Comparison of ENCODE assay signal across 1 cellular context in the genomic region with DNA sequence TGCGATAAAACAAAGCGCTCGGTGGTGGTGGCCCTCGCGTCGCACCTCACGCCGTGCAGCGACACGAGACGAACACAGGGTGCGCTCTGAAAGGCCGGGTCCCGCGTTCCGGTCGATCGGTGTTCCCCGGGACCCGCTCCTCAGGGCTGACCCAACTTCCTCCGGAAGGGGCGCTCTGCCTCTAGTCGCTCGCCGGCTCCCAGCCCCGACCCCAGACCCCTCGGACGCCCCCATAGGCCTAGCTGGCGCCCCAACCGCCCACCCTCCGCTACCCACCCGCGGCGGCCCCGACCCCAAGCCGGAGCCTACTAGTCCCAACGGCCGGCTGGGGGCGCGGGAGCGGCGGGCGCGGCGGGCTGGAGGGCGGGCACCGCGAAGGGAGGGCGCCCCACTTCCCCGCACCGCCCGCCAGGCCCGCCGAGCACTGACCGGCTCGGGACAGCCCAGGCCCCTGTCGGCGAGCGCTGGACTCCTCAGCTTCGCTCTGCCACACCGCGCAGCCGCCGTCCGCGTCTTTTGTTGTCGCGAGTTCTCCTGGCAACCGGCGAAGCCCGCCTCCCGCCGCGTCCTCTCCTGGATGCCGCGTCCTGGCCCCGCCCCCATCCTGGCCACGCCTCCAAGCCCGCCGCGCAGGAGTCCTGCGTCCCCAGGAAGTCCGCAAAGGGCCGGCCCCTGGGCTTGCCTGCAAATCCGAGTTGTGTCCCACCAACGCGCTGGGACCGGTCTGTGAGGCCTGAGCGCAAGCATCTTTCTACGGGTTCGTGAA.
A peak's percentile ranks its signal among the peaks of the same experiment; 100 is the strongest.
TF ChIP-seq lines count a peak whose summit lies in the region.

A gene with protein sequence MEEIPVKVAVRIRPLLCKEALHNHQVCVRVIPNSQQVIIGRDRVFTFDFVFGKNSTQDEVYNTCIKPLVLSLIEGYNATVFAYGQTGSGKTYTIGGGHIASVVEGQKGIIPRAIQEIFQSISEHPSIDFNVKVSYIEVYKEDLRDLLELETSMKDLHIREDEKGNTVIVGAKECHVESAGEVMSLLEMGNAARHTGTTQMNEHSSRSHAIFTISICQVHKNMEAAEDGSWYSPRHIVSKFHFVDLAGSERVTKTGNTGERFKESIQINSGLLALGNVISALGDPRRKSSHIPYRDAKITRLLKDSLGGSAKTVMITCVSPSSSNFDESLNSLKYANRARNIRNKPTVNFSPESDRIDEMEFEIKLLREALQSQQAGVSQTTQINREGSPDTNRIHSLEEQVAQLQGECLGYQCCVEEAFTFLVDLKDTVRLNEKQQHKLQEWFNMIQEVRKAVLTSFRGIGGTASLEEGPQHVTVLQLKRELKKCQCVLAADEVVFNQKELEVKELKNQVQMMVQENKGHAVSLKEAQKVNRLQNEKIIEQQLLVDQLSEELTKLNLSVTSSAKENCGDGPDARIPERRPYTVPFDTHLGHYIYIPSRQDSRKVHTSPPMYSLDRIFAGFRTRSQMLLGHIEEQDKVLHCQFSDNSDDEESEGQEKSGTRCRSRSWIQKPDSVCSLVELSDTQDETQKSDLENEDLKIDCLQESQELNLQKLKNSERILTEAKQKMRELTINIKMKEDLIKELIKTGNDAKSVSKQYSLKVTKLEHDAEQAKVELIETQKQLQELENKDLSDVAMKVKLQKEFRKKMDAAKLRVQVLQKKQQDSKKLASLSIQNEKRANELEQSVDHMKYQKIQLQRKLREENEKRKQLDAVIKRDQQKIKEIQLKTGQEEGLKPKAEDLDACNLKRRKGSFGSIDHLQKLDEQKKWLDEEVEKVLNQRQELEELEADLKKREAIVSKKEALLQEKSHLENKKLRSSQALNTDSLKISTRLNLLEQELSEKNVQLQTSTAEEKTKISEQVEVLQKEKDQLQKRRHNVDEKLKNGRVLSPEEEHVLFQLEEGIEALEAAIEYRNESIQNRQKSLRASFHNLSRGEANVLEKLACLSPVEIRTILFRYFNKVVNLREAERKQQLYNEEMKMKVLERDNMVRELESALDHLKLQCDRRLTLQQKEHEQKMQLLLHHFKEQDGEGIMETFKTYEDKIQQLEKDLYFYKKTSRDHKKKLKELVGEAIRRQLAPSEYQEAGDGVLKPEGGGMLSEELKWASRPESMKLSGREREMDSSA (N-terminal part only) (minus strand): TSS at position 491 of the 766 bp plus-strand sequence. CDS start 5,841 bp downstream, outside the sequence.

TF ChIP-seq in HepG2, 621 proteins besides CTCF, POLR2A, EP300 and RAD21 (continued from another document and continues in another):
- TF ChIP-seq, protein P1, sequence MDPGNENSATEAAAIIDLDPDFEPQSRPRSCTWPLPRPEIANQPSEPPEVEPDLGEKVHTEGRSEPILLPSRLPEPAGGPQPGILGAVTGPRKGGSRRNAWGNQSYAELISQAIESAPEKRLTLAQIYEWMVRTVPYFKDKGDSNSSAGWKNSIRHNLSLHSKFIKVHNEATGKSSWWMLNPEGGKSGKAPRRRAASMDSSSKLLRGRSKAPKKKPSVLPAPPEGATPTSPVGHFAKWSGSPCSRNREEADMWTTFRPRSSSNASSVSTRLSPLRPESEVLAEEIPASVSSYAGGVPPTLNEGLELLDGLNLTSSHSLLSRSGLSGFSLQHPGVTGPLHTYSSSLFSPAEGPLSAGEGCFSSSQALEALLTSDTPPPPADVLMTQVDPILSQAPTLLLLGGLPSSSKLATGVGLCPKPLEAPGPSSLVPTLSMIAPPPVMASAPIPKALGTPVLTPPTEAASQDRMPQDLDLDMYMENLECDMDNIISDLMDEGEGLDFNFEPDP (CRISPR knock-in tag; conservative IDR thresholded peaks at IDR 0.05): no peak
- no peak; the same call in 1 of the 2 replicates for TF ChIP-seq ZSCAN25 (CRISPR knock-in tag; IDR thresholded peaks at IDR 0.05)
- 0 out of 2 replicates have a peak, but pooled peaks have one; percentile 43 for TF ChIP-seq KMT2B (CRISPR knock-in tag; IDR thresholded peaks at IDR 0.05)
- no peak; the same call in 1 of the 2 replicates for TF ChIP-seq ZMAT3 (CRISPR knock-in tag; conservative IDR thresholded peaks at IDR 0.05)
- TF ChIP-seq ARNT (IDR thresholded peaks at IDR 0.05): no peak
- TF ChIP-seq, protein P2, sequence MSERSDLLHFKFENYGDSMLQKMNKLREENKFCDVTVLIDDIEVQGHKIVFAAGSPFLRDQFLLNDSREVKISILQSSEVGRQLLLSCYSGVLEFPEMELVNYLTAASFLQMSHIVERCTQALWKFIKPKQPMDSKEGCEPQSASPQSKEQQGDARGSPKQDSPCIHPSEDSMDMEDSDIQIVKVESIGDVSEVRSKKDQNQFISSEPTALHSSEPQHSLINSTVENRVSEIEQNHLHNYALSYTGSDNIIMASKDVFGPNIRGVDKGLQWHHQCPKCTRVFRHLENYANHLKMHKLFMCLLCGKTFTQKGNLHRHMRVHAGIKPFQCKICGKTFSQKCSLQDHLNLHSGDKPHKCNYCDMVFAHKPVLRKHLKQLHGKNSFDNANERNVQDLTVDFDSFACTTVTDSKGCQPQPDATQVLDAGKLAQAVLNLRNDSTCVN (CRISPR knock-in tag; IDR thresholded peaks at IDR 0.05; ENCODE audit: borderline replicate concordance): 0 out of 2 replicates have a peak, but pooled peaks have one; percentile 24
- TF ChIP-seq ARNT2 (CRISPR knock-in tag; IDR thresholded peaks at IDR 0.05; ENCODE audit: low read depth): peak; percentile 73
- peak; percentile 87 for TF ChIP-seq KAT8 (CRISPR knock-in tag; IDR thresholded peaks at IDR 0.05)
- TF ChIP-seq MIER3 (CRISPR knock-in tag; IDR thresholded peaks at IDR 0.05; ENCODE audit: borderline replicate concordance): no peak
- TF ChIP-seq KDM5A (IDR thresholded peaks at IDR 0.05; ENCODE audit: borderline replicate concordance, low read length): no peak; the same call in 1 of the 2 replicates
- no peak for TF ChIP-seq AGO1 (IDR thresholded peaks at IDR 0.05; ENCODE audit: low read depth, low read length, poor library complexity, severe bottlenecking)
- TF ChIP-seq KLF11 (CRISPR knock-in tag; IDR thresholded peaks at IDR 0.05): no peak
- TF ChIP-seq, protein P3, sequence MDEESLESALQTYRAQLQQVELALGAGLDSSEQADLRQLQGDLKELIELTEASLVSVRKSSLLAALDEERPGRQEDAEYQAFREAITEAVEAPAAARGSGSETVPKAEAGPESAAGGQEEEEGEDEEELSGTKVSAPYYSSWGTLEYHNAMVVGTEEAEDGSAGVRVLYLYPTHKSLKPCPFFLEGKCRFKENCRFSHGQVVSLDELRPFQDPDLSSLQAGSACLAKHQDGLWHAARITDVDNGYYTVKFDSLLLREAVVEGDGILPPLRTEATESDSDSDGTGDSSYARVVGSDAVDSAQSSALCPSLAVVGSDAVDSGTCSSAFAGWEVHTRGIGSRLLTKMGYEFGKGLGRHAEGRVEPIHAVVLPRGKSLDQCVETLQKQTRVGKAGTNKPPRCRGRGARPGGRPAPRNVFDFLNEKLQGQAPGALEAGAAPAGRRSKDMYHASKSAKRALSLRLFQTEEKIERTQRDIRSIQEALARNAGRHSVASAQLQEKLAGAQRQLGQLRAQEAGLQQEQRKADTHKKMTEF (CRISPR knock-in tag; IDR thresholded peaks at IDR 0.05): peak; percentile 65; the same call in 1 of the 2 replicates
- no peak for TF ChIP-seq HNRNPH1 (optimal IDR thresholded peaks at IDR 0.05; ENCODE audit: low read depth, low read length)
- peak; percentile 65; the same call in 1 of the 2 replicates for TF ChIP-seq FOXK1 (CRISPR knock-in tag; IDR thresholded peaks at IDR 0.05; ENCODE audit: borderline replicate concordance, low read depth)
- no peak for TF ChIP-seq YEATS4 (CRISPR knock-in tag; IDR thresholded peaks at IDR 0.05; ENCODE audit: borderline replicate concordance)
- TF ChIP-seq, protein P4, sequence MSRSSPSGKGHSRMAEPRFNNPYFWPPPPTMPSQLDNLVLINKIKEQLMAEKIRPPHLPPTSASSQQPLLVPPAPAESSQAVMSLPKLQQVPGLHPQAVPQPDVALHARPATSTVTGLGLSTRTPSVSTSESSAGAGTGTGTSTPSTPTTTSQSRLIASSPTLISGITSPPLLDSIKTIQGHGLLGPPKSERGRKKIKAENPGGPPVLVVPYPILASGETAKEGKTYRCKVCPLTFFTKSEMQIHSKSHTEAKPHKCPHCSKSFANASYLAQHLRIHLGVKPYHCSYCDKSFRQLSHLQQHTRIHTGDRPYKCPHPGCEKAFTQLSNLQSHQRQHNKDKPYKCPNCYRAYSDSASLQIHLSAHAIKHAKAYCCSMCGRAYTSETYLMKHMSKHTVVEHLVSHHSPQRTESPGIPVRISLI (CRISPR knock-in tag; IDR thresholded peaks at IDR 0.05; ENCODE audit: borderline replicate concordance): no peak
- TF ChIP-seq DNMT1 (CRISPR knock-in tag; IDR thresholded peaks at IDR 0.05): no peak
- TF ChIP-seq STAT5B (CRISPR knock-in tag; IDR thresholded peaks at IDR 0.05): no peak
- TF ChIP-seq TGIF2 (CRISPR knock-in tag; IDR thresholded peaks at IDR 0.05): peak; percentile 22; the same call in 1 of the 2 replicates
- 0 out of 2 replicates have a peak, but pooled peaks have one; percentile 34 for TF ChIP-seq GPN1 (CRISPR knock-in tag; IDR thresholded peaks at IDR 0.05; ENCODE audit: borderline replicate concordance)
- peak; percentile 71 for TF ChIP-seq ELF3 (CRISPR knock-in tag; IDR thresholded peaks at IDR 0.05)
- TF ChIP-seq SSRP1 (CRISPR knock-in tag; IDR thresholded peaks at IDR 0.05): no peak
- TF ChIP-seq ZNF660 (CRISPR knock-in tag; IDR thresholded peaks at IDR 0.05; ENCODE audit: borderline replicate concordance, low read depth): no peak
- TF ChIP-seq TAF15 (IDR thresholded peaks at IDR 0.05; ENCODE audit: low read depth, low read length, poor library complexity, severe bottlenecking): no peak
- TF ChIP-seq ZNF296 (CRISPR knock-in tag; conservative IDR thresholded peaks at IDR 0.05): peak; percentile 65; the same call in 1 of the 2 replicates
- TF ChIP-seq ZNF3 (CRISPR knock-in tag; IDR thresholded peaks at IDR 0.05): no peak
- no peak for TF ChIP-seq ZNF883 (CRISPR knock-in tag; IDR thresholded peaks at IDR 0.05; ENCODE audit: not compliant biosample characterization)
- no peak for TF ChIP-seq ZNF205 (CRISPR knock-in tag; IDR thresholded peaks at IDR 0.05)
- no peak for TF ChIP-seq HNRNPUL1 (IDR thresholded peaks at IDR 0.05; ENCODE audit: low read depth, low read length)
- TF ChIP-seq, protein P5, sequence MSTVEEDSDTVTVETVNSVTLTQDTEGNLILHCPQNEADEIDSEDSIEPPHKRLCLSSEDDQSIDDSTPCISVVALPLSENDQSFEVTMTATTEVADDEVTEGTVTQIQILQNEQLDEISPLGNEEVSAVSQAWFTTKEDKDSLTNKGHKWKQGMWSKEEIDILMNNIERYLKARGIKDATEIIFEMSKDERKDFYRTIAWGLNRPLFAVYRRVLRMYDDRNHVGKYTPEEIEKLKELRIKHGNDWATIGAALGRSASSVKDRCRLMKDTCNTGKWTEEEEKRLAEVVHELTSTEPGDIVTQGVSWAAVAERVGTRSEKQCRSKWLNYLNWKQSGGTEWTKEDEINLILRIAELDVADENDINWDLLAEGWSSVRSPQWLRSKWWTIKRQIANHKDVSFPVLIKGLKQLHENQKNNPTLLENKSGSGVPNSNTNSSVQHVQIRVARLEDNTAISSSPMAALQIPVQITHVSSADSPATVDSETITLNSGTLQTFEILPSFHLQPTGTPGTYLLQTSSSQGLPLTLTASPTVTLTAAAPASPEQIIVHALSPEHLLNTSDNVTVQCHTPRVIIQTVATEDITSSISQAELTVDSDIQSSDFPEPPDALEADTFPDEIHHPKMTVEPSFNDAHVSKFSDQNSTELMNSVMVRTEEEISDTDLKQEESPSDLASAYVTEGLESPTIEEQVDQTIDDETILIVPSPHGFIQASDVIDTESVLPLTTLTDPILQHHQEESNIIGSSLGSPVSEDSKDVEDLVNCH (CRISPR knock-in tag; IDR thresholded peaks at IDR 0.05): no peak
- TF ChIP-seq ZNF766 (CRISPR knock-in tag; IDR thresholded peaks at IDR 0.05; ENCODE audit: borderline replicate concordance): peak; percentile 96
- no peak for TF ChIP-seq HCFC1 (IDR thresholded peaks at IDR 0.05; ENCODE audit: low read depth, low read length)
- TF ChIP-seq, protein P6, sequence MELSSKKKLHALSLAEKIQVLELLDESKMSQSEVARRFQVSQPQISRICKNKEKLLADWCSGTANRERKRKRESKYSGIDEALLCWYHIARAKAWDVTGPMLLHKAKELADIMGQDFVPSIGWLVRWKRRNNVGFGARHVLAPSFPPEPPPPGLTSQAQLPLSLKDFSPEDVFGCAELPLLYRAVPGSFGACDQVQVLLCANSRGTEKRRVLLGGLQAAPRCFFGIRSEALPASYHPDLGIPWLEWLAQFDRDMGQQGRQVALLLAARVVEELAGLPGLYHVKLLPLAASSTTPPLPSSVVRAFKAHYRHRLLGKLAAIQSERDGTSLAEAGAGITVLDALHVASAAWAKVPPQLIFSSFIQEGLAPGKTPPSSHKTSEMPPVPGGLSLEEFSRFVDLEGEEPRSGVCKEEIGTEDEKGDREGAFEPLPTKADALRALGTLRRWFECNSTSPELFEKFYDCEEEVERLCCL (CRISPR knock-in tag; IDR thresholded peaks at IDR 0.05; ENCODE audit: borderline replicate concordance): no peak
- TF ChIP-seq FOXA1 (IDR thresholded peaks at IDR 0.05): no peak
- TF ChIP-seq FOXA1 (CRISPR knock-in tag; IDR thresholded peaks at IDR 0.05): no peak
- peak; percentile 90 for TF ChIP-seq ZNF605 (CRISPR knock-in tag; IDR thresholded peaks at IDR 0.05)
- peak; percentile 49 for TF ChIP-seq TBX2 (CRISPR knock-in tag; IDR thresholded peaks at IDR 0.05; ENCODE audit: borderline replicate concordance)
- peak; percentile 50; the same call in 1 of the 2 replicates for TF ChIP-seq SP5 (CRISPR knock-in tag; IDR thresholded peaks at IDR 0.05; ENCODE audit: borderline replicate concordance, low read depth)
- no peak for TF ChIP-seq ZBTB3 (CRISPR knock-in tag; IDR thresholded peaks at IDR 0.05; ENCODE audit: borderline replicate concordance, low read depth)
- no peak for TF ChIP-seq ZNF777 (CRISPR knock-in tag; IDR thresholded peaks at IDR 0.05)
- TF ChIP-seq SNAI1 (CRISPR knock-in tag; IDR thresholded peaks at IDR 0.05; ENCODE audit: borderline replicate concordance): no peak
- TF ChIP-seq, protein P7, sequence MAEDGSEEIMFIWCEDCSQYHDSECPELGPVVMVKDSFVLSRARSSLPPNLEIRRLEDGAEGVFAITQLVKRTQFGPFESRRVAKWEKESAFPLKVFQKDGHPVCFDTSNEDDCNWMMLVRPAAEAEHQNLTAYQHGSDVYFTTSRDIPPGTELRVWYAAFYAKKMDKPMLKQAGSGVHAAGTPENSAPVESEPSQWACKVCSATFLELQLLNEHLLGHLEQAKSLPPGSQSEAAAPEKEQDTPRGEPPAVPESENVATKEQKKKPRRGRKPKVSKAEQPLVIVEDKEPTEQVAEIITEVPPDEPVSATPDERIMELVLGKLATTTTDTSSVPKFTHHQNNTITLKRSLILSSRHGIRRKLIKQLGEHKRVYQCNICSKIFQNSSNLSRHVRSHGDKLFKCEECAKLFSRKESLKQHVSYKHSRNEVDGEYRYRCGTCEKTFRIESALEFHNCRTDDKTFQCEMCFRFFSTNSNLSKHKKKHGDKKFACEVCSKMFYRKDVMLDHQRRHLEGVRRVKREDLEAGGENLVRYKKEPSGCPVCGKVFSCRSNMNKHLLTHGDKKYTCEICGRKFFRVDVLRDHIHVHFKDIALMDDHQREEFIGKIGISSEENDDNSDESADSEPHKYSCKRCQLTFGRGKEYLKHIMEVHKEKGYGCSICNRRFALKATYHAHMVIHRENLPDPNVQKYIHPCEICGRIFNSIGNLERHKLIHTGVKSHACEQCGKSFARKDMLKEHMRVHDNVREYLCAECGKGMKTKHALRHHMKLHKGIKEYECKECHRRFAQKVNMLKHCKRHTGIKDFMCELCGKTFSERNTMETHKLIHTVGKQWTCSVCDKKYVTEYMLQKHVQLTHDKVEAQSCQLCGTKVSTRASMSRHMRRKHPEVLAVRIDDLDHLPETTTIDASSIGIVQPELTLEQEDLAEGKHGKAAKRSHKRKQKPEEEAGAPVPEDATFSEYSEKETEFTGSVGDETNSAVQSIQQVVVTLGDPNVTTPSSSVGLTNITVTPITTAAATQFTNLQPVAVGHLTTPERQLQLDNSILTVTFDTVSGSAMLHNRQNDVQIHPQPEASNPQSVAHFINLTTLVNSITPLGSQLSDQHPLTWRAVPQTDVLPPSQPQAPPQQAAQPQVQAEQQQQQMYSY (CRISPR knock-in tag; IDR thresholded peaks at IDR 0.05): 0 out of 2 replicates have a peak, but pooled peaks have one; percentile 42
- peak; percentile 77 for TF ChIP-seq SP4 (CRISPR knock-in tag; IDR thresholded peaks at IDR 0.05)
